In the genomic region with DNA sequence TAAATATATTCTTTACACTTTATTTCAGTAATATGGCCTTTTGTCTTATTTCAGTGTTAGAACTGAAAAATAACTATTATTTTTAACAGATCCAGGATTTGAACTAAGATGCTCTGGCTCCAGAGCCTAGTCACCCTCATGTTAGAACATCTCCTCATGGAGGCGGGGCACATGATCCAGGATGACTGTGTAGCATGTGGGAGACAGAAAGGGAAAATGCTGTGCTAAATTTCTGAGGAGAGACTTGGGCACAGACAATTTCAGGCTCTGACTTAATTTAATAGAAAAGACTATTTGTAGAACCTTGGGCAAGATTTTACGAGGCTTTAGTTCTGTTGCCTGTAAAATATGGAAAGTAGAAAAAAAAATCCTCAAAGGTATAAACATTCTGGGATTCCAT, we compare ENCODE assay signal across 1 cellular context.
TF ChIP-seq lines count a peak whose summit lies in the region.

No MANE protein-coding gene starts in this region.

TF ChIP-seq in IMR-90, 13 proteins besides CTCF, POLR2A, EP300 and RAD21:
- TF ChIP-seq, protein P1, sequence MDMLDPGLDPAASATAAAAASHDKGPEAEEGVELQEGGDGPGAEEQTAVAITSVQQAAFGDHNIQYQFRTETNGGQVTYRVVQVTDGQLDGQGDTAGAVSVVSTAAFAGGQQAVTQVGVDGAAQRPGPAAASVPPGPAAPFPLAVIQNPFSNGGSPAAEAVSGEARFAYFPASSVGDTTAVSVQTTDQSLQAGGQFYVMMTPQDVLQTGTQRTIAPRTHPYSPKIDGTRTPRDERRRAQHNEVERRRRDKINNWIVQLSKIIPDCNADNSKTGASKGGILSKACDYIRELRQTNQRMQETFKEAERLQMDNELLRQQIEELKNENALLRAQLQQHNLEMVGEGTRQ (IDR thresholded peaks at IDR 0.05; ENCODE audit: low read depth, low read length) = peak; percentile 55; the same call in 1 of the 2 replicates
- TF ChIP-seq RCOR1 (IDR thresholded peaks at IDR 0.05; ENCODE audit: insufficient replicate concordance, low read length) (no peak), CEBPB (IDR thresholded peaks at IDR 0.05; ENCODE audit: low read depth, low read length) (no peak), CHD1 (IDR thresholded peaks at IDR 0.05; ENCODE audit: low read depth, low read length) (no peak), MXI1 (IDR thresholded peaks at IDR 0.05; ENCODE audit: borderline replicate concordance, low read depth, low read length) (peak; percentile 41; the same call in 1 of the 2 replicates), MAFK (IDR thresholded peaks at IDR 0.05; ENCODE audit: low read depth, low read length) (no peak)
- TF ChIP-seq, protein P2, sequence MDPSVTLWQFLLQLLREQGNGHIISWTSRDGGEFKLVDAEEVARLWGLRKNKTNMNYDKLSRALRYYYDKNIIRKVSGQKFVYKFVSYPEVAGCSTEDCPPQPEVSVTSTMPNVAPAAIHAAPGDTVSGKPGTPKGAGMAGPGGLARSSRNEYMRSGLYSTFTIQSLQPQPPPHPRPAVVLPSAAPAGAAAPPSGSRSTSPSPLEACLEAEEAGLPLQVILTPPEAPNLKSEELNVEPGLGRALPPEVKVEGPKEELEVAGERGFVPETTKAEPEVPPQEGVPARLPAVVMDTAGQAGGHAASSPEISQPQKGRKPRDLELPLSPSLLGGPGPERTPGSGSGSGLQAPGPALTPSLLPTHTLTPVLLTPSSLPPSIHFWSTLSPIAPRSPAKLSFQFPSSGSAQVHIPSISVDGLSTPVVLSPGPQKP (IDR thresholded peaks at IDR 0.05; ENCODE audit: borderline replicate concordance, low read depth, low read length) = no peak
TF ChIP-seq in IMR-90: peak in this region for 2.
